ENCODE assay signal across 8 cellular contexts in the genomic region with DNA sequence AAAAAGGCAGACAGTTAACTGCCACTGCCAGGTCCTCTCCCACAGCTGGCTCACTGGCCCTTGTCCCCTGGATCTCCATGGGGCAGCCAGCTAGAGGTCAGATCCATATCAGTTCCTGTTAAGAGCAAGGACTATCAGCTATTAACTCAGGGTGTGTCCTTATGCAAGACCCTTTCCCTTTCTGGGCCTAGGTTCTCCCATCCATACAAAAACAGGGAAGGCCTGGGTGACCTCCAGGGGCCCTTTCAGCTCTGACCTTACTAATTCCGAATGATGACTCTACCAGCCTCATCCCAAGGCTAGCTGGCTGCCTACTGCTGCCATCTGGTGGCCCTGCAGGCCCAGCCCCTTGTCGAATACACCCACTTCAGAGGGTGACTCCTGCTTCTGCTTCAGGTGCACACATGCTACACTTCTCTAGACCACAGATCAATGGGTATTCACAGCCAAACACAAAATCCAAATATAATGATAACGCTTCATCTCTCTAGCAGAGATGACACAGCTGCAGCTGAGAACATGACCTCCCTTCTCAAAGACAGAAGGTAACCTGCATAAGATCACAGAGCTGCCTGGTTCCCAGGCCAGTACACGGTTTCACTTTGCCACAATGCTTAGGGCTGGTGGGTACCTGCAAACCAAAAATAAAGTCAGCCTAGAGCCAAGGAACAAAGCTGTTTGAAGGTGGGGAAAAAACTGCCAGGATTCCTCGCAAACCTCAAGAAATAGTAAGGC. TPM values are rescaled to one million over a fixed set of nuclear protein-coding genes. Genes with fewer than 3 reads are reported as not detected.
DNase-seq lines count a peak whose midpoint lies in the region; ATAC-seq and TF ChIP-seq lines count a peak whose summit lies in the region.

No MANE protein-coding gene starts in this region.

- CTCF ChIA-PET in Calu3 (lab: Charles Lee) = interaction anchor here (0.6 to 3.4 kb wide), 14 partner anchors 11 to 380 kb away, joined by 3 to 60 read pairs (median 3); a partner anchor contains a TSS

- H3K4me1 Mint-ChIP-seq in Calu3 (ENCODE audit: low read depth, unreplicated experiment) = peaks cover 2% of the 10 kb centered on the region

- no TSS peak for BruUV-seq in Calu3 (replicated peaks; lab: Mats Ljungman, UMichigan)

- no peak overlapping the region for H3K4me3 Mint-ChIP-seq in Calu3 (ENCODE audit: low read depth, unreplicated experiment)

- H3K27ac Mint-ChIP-seq in Calu3 (ENCODE audit: unreplicated experiment) = no peak overlapping the region

- H3K9me3 Mint-ChIP-seq in Calu3 (ENCODE audit: low read depth, unreplicated experiment) = no peaks in the 10 kb centered on the region

- ATAC-seq in GM19351 (IDR thresholded peaks at IDR 0.05; ENCODE audit: unreplicated experiment) = peak; percentile 73
- ATAC-seq in GM18907 (IDR thresholded peaks at IDR 0.05; ENCODE audit: unreplicated experiment) = no peak
- ATAC-seq in HG02588 (IDR thresholded peaks at IDR 0.05; ENCODE audit: unreplicated experiment) = no peak

- intact Hi-C loops in Calu3 (cut with micrococcal nuclease; ENCODE audit: unreplicated experiment) = loop anchor here (1.0 to 2.0 kb wide), 3 partner anchors 218 to 378 kb away; no protein-coding TSS in a partner anchor

- H3K36me3 Mint-ChIP-seq in Calu3 (ENCODE audit: insufficient read depth, unreplicated experiment) = no peaks in the 10 kb centered on the region

- DNase-seq in Calu3 = peak; percentile 69
- peak; percentile 28 for DNase-seq in NCI-H345 treated with DMSO at 0.1 percent for 48 hours (lab: John Stamatoyannopoulos, UW; ENCODE audit: unreplicated experiment)
- DNase-seq in anterior cingulate cortex (lab: John Stamatoyannopoulos, UW) = peak in 39 of 58 donors; percentile 12 to 68 (median 30)
- peak in 29 of 51 donors; percentile 7 to 73 (median 26) for DNase-seq in hypothalamus (lab: John Stamatoyannopoulos, UW)
- peak; percentile 9 for DNase-seq in stimulated activated CD4-positive, alpha-beta T cell treated with anti-CD3 and anti-CD28 coated beads, Interleukin-4, amount 100 ng/mL, for 24 hours

- peak; percentile 59 for TF ChIP-seq CTCF in Calu3 (IDR thresholded peaks at IDR 0.05; ENCODE audit: unreplicated experiment)

- no peaks in the 10 kb centered on the region for H3K27me3 Mint-ChIP-seq in Calu3 (ENCODE audit: unreplicated experiment)

RNA-seq across cellular contexts. Expression of a gene that starts 34.1 kb away (rescaled TPM):
- 23.8 and 28.1 TPM in 2 replicates for total RNA-seq in Calu3 (2022)

Comparison
In these comparisons a context has a peak if more than half of its experiments do, and no peak if none do; other contexts are left out.
1. DNase-seq: peak in every context shown above with its lines; median percentile 69 in Calu3; 30 in anterior cingulate cortex; 28 in NCI-H345 treated with DMSO at 0.1 percent for 48 hours; 26 in hypothalamus; 9 in stimulated activated CD4-positive, alpha-beta T cell treated with anti-CD3 and anti-CD28 coated beads, Interleukin-4, amount 100 ng/mL, for 24 hours.